In genomic region chr4:126890994-126891393, GRCh38 we compare ENCODE assay signal across 21 cellular contexts.
DNase-seq lines count a peak whose midpoint lies in the region; ATAC-seq and TF ChIP-seq lines count a peak whose summit lies in the region.
"Had no signal": no experiment of that assay in that cellular context is flagged by ENCODE, and none has a peak within 500 bp of the region (broad histone marks: within the 10 kb centered on the region; RNA-seq: fewer than 3 reads in every experiment).

No MANE protein-coding gene starts in this region.

- DNase-seq in AG04450 (ENCODE audit: low read depth, low spot score) (no peak), LHCN-M2 (ENCODE audit: low read depth) (peak; percentile 27), endodermal cell (peak; percentile 53), left kidney (ENCODE audit: low read depth, low spot score) (peak; percentile 78), NCI-H2171 (lab: John Stamatoyannopoulos, UW) (no peak), T-helper 2 cell (no peak)
- DNase-seq in activated CD4-positive, alpha-beta memory T cell treated with anti-CD3 and anti-CD28 coated beads, Interleukin-2, amount 10 ng/mL, durations not matched to agents 7 days and 5 days, result no peak
- DNase-seq: activated CD4-positive, alpha-beta memory T cell treated with anti-CD3 and anti-CD28 coated beads for 36 hours; activated T-cell treated with anti-CD3 and anti-CD28 coated beads, Interleukin-2, amount 50 U/mL, for 4 hours; CD4-positive, alpha-beta T cell; hippocampal formation; kidney glomerular epithelial cell; NCI-H146; NCI-H446 treated with DMSO at 0.1 percent for 48 hours; stimulated activated naive CD4-positive, alpha-beta T cell treated with Interleukin-2 at 50 U/mL for 16 hours; upper lobe of left lung had no signal

- ATAC-seq in HG02973 (IDR thresholded peaks at IDR 0.05; ENCODE audit: unreplicated experiment), result no peak
- ATAC-seq: activated naive CD4-positive, alpha-beta T cell treated with anti-CD3 and anti-CD28 coated beads, Interleukin-2, amount 50 U/mL, for 72 hours; activated T-cell treated with anti-CD3 and anti-CD28 coated beads, Interleukin-2, amount 50 U/mL, for 4 hours; HepG2 had no signal

- no peaks in the 10 kb centered on the region for H3K4me1 ChIP-seq in endodermal cell (ENCODE audit: control insufficient read depth, insufficient read depth, low read length)
- H3K4me1 ChIP-seq: esophagus muscularis mucosa, upper lobe of left lung had no signal

- POLR2A ChIA-PET in AG04450 (lab: Yijun Ruan, JAX), result interaction anchor here (1.0 kb wide), 1 partner anchor 155 kb away, joined by 3 read pairs; no protein-coding TSS in a partner anchor
- POLR2A ChIA-PET in activated CD4-positive, alpha-beta memory T cell treated with anti-CD3 and anti-CD28 coated beads, Interleukin-2, amount 10 ng/mL, durations not matched to agents 7 days and 5 days (lab: Charles Lee), result no interaction called here

- 86 to 90% methylated on average over 3 of the region's 3 CpGs for WGBS in endodermal cell (ENCODE audit: insufficient coverage in 1 of 2, insufficient read length in 1 of 2), 2 experiments

- no peak overlapping the region for H3K27ac Mint-ChIP-seq in endodermal cell
- no peak overlapping the region for H3K27ac Mint-ChIP-seq in activated CD4-positive, alpha-beta memory T cell treated with anti-CD3 and anti-CD28 coated beads, Interleukin-2, amount 10 ng/mL, durations not matched to agents 7 days and 5 days
- H3K27ac Mint-ChIP-seq: activated CD4-positive, alpha-beta memory T cell treated with anti-CD3 and anti-CD28 coated beads for 36 hours; activated naive CD4-positive, alpha-beta T cell treated with anti-CD3 and anti-CD28 coated beads, Interleukin-2, amount 50 U/mL, for 72 hours; CD4-positive, alpha-beta T cell had no signal

- no peaks in the 10 kb centered on the region for H3K36me3 ChIP-seq in endodermal cell (ENCODE audit: control insufficient read depth, insufficient read depth, low read length)
- H3K36me3 ChIP-seq: esophagus muscularis mucosa, upper lobe of left lung had no signal

- peaks cover 6% of the 10 kb centered on the region for H3K9me3 Mint-ChIP-seq in endodermal cell
- peaks cover 4% of the 10 kb centered on the region for H3K9me3 Mint-ChIP-seq in activated CD4-positive, alpha-beta memory T cell treated with anti-CD3 and anti-CD28 coated beads, Interleukin-2, amount 10 ng/mL, durations not matched to agents 7 days and 5 days

- H3K27ac ChIP-seq in AG04450 (ENCODE audit: low read depth, low read length) (peak overlapping the region; percentile 53), endodermal cell (ENCODE audit: low read depth, low read length) (no peak overlapping the region)
- H3K27ac ChIP-seq: esophagus muscularis mucosa, upper lobe of left lung, VCaP had no signal

- peaks cover 3% of the 10 kb centered on the region for H3K4me1 Mint-ChIP-seq in endodermal cell
- H3K4me1 Mint-ChIP-seq in activated CD4-positive, alpha-beta memory T cell treated with anti-CD3 and anti-CD28 coated beads, Interleukin-2, amount 10 ng/mL, durations not matched to agents 7 days and 5 days, result no peaks in the 10 kb centered on the region

- H3K36me3 Mint-ChIP-seq in endodermal cell (ENCODE audit: low read depth), result no peaks in the 10 kb centered on the region
- no peaks in the 10 kb centered on the region for H3K36me3 Mint-ChIP-seq in activated CD4-positive, alpha-beta memory T cell treated with anti-CD3 and anti-CD28 coated beads, Interleukin-2, amount 10 ng/mL, durations not matched to agents 7 days and 5 days (ENCODE audit: low read depth)
- H3K36me3 Mint-ChIP-seq: activated CD4-positive, alpha-beta memory T cell treated with anti-CD3 and anti-CD28 coated beads for 36 hours; activated naive CD4-positive, alpha-beta T cell treated with anti-CD3 and anti-CD28 coated beads, Interleukin-2, amount 50 U/mL, for 72 hours had no signal

- no peaks in the 10 kb centered on the region for H3K27me3 ChIP-seq in AG04450 (ENCODE audit: control insufficient read depth, insufficient read depth, low read length)
- H3K27me3 ChIP-seq in endodermal cell (ENCODE audit: control insufficient read depth, insufficient read depth, low read length, poor library complexity, severe bottlenecking), result no peaks in the 10 kb centered on the region
- H3K27me3 ChIP-seq: esophagus muscularis mucosa, upper lobe of left lung had no signal

- H3K27me3 Mint-ChIP-seq in endodermal cell (ENCODE audit: insufficient read depth), result no peaks in the 10 kb centered on the region
- H3K27me3 Mint-ChIP-seq in activated CD4-positive, alpha-beta memory T cell treated with anti-CD3 and anti-CD28 coated beads, Interleukin-2, amount 10 ng/mL, durations not matched to agents 7 days and 5 days, result no peaks in the 10 kb centered on the region
- H3K27me3 Mint-ChIP-seq: activated CD4-positive, alpha-beta memory T cell treated with anti-CD3 and anti-CD28 coated beads for 36 hours; CD4-positive, alpha-beta T cell had no signal

- TF ChIP-seq CTCF in AG04450 (IDR thresholded peaks at IDR 0.05; ENCODE audit: low read depth, low read length), result no peak
- TF ChIP-seq CTCF in endodermal cell (conservative IDR thresholded peaks at IDR 0.05), result no peak

- H3K9me3 ChIP-seq in AG04450 (ENCODE audit: control insufficient read depth, insufficient read depth, low read length), result no peaks in the 10 kb centered on the region
- H3K9me3 ChIP-seq in endodermal cell (ENCODE audit: control insufficient read depth, low read length), result peaks cover 1% of the 10 kb centered on the region
- H3K9me3 ChIP-seq: esophagus muscularis mucosa, upper lobe of left lung had no signal

- CTCF ChIA-PET in AG04450 (lab: Charles Lee), result no interaction called here
- CTCF ChIA-PET in activated CD4-positive, alpha-beta memory T cell treated with anti-CD3 and anti-CD28 coated beads, Interleukin-2, amount 10 ng/mL, durations not matched to agents 7 days and 5 days (lab: Charles Lee), result no interaction called here

- no peak overlapping the region for H3K4me3 ChIP-seq in AG04450 (ENCODE audit: low read depth, low read length)
- H3K4me3 ChIP-seq in endodermal cell (ENCODE audit: low read length), result no peak overlapping the region
- H3K4me3 ChIP-seq: esophagus muscularis mucosa, upper lobe of left lung had no signal

- no peak overlapping the region for H3K9ac ChIP-seq in endodermal cell (ENCODE audit: extremely low read depth, low read length, poor library complexity, severe bottlenecking)

- H3K4me3 Mint-ChIP-seq in endodermal cell, result no peak overlapping the region
- H3K4me3 Mint-ChIP-seq in activated CD4-positive, alpha-beta memory T cell treated with anti-CD3 and anti-CD28 coated beads, Interleukin-2, amount 10 ng/mL, durations not matched to agents 7 days and 5 days, result no peak overlapping the region
- H3K4me3 Mint-ChIP-seq: activated CD4-positive, alpha-beta memory T cell treated with anti-CD3 and anti-CD28 coated beads for 36 hours; activated T-cell treated with anti-CD3 and anti-CD28 coated beads, Interleukin-2, amount 50 U/mL, for 4 hours; CD4-positive, alpha-beta T cell had no signal

Comparison
In these comparisons a context has a peak if more than half of its experiments do, and no peak if none do; other contexts are left out.
1. DNase-seq: peak in LHCN-M2 (single experiment), endodermal cell (single experiment) and left kidney (single experiment); none in AG04450 (single experiment), NCI-H2171 (single experiment), T-helper 2 cell (0 of 5) and activated CD4-positive, alpha-beta memory T cell treated with anti-CD3 and anti-CD28 coated beads, Interleukin-2, amount 10 ng/mL, durations not matched to agents 7 days and 5 days (single experiment).